21 cellular contexts compared by ENCODE assay signal in genomic region chr12:91037301-91037700, GRCh38. TPM values are rescaled to one million over a fixed set of nuclear protein-coding genes. Genes with fewer than 3 reads are reported as not detected.
DNase-seq lines count a peak whose midpoint lies in the region; ATAC-seq, FAIRE-seq and TF ChIP-seq lines count a peak whose summit lies in the region.
"Had no signal": no experiment of that assay in that cellular context is flagged by ENCODE, and none has a peak within 500 bp of the region (broad histone marks: within the 10 kb centered on the region; RNA-seq: fewer than 3 reads in every experiment).

No MANE protein-coding gene starts in this region.

- no TSS peak for BruUV-seq in A673 (replicated peaks; lab: Mats Ljungman, UMichigan)

- H3K36me3 Mint-ChIP-seq in mesothelial cell of epicardium (no peaks in the 10 kb centered on the region), WTC11 (no peaks in the 10 kb centered on the region), HFFc6 (ENCODE audit: low read depth) (no peaks in the 10 kb centered on the region)

- ATAC-seq in WTC11 = no peak

- CTCF ChIA-PET in A673 (lab: Charles Lee) = no interaction called here
- CTCF ChIA-PET in WTC11 (lab: Charles Lee) = no interaction called here

- TF ChIP-seq CTCF in A673 (conservative IDR thresholded peaks at IDR 0.05; ENCODE audit: low read depth, low read length) (no peak), mesothelial cell of epicardium (IDR thresholded peaks at IDR 0.05; ENCODE audit: unreplicated experiment) (no peak), WTC11 (IDR thresholded peaks at IDR 0.05) (no peak), HFFc6 (IDR thresholded peaks at IDR 0.05) (no peak)

- H3K27me3 Mint-ChIP-seq in mesothelial cell of epicardium (ENCODE audit: low read depth) (no peaks in the 10 kb centered on the region), WTC11 (ENCODE audit: low read depth) (no peaks in the 10 kb centered on the region; the same call in 1 of the 2 replicates), HFFc6 (ENCODE audit: insufficient read depth) (no peaks in the 10 kb centered on the region)
- H3K27me3 Mint-ChIP-seq: CD4-positive, alpha-beta T cell had no signal

- H3K36me3 ChIP-seq in A673 (ENCODE audit: insufficient read depth, low read length, poor library complexity, severe bottlenecking) = no peaks in the 10 kb centered on the region
- H3K36me3 ChIP-seq: Peyer's patch had no signal

- H3K4me1 Mint-ChIP-seq in mesothelial cell of epicardium (peaks cover 30% of the 10 kb centered on the region), WTC11 (peaks cover 6% of the 10 kb centered on the region), HFFc6 (ENCODE audit: low read depth) (peaks cover 16% of the 10 kb centered on the region; the same call in 1 of the 2 replicates)

- POLR2A ChIA-PET in A673 (lab: Charles Lee; ENCODE audit: low non-redundant PET) = no interaction called here
- POLR2A ChIA-PET in WTC11 (lab: Charles Lee) = no interaction called here

- peaks cover 24% of the 10 kb centered on the region for H3K4me1 ChIP-seq in A673 (ENCODE audit: insufficient read depth, low read length, poor library complexity, severe bottlenecking)
- H3K4me1 ChIP-seq: Peyer's patch had no signal

- H3K9me3 Mint-ChIP-seq in mesothelial cell of epicardium (peaks cover 8% of the 10 kb centered on the region), WTC11 (no peaks in the 10 kb centered on the region), HFFc6 (no peaks in the 10 kb centered on the region)
- H3K9me3 Mint-ChIP-seq: CD4-positive, alpha-beta T cell had no signal

- no peaks in the 10 kb centered on the region for H3K9me3 ChIP-seq in A673 (ENCODE audit: low read depth, low read length, poor library complexity, severe bottlenecking)
- H3K9me3 ChIP-seq: Peyer's patch had no signal

- H3K27ac ChIP-seq in A673 (ENCODE audit: low read depth, low read length, poor library complexity, severe bottlenecking) = peak overlapping the region; percentile 34
- H3K27ac ChIP-seq: Peyer's patch had no signal

- peak; percentile 53 for DNase-seq in A673 (ENCODE audit: low spot score)
- DNase-seq in GM04504 (ENCODE audit: low read depth) = peak; percentile 58
- no peak for DNase-seq in mesothelial cell of epicardium (ENCODE audit: low spot score in 2 of 2, unreplicated experiment in 2 of 2)
- DNase-seq in Ammon's horn (ENCODE audit: low spot score) = no peak
- DNase-seq in WTC11 (ENCODE audit: low spot score) = no peak
- DNase-seq in HFFc6 = no peak
- no peak for DNase-seq in NCI-H2081 (lab: John Stamatoyannopoulos, UW)
- DNase-seq: 8988T; AML-193; CD4-positive, alpha-beta T cell; DMS79 treated with DMSO at 0.1 percent for 48 hours; GDM1; Karpas-422; MM.1S; NCI-H187 treated with DMSO at 0.1 percent for 48 hours; NCI-H2171; Peyer's patch; Right ventricle myocardium superior had no signal

- no peak overlapping the region for H3K4me3 ChIP-seq in A673 (ENCODE audit: low read depth, low read length, poor library complexity, severe bottlenecking)
- H3K4me3 ChIP-seq: Peyer's patch had no signal

- H3K4me3 Mint-ChIP-seq in mesothelial cell of epicardium (no peak overlapping the region), WTC11 (no peak overlapping the region), HFFc6 (no peak overlapping the region)
- H3K4me3 Mint-ChIP-seq: CD4-positive, alpha-beta T cell had no signal

- peak; percentile 100 for FAIRE-seq in endometrium (lab: Jason Lieb, UNC)
- FAIRE-seq: H54 had no signal

- H3K27ac Mint-ChIP-seq in mesothelial cell of epicardium (peak overlapping the region; percentile 77), WTC11 (no peak overlapping the region), HFFc6 (no peak overlapping the region)
- H3K27ac Mint-ChIP-seq: CD4-positive, alpha-beta T cell had no signal

- no peaks in the 10 kb centered on the region for H3K27me3 ChIP-seq in A673 (replicated peaks; ENCODE audit: insufficient read depth, low read depth, low read length, poor library complexity)
- H3K27me3 ChIP-seq: Peyer's patch had no signal

- intact Hi-C loops in A673 (cut with micrococcal nuclease; ENCODE audit: unreplicated experiment) = no loop called here

TF ChIP-seq in WTC11, 78 proteins besides CTCF, POLR2A, EP300 and RAD21:
- no peak for TF ChIP-seq ZNF396 (CRISPR knock-in tag; IDR thresholded peaks at IDR 0.05; ENCODE audit: borderline replicate concordance)
- no peak for TF ChIP-seq FOXK1 (CRISPR knock-in tag; IDR thresholded peaks at IDR 0.05)
- no peak for TF ChIP-seq CREB1 (CRISPR knock-in tag; IDR thresholded peaks at IDR 0.05)
- TF ChIP-seq ZNF138 (CRISPR knock-in tag; conservative IDR thresholded peaks at IDR 0.05) = no peak
- no peak for TF ChIP-seq ZNF121 (CRISPR knock-in tag; IDR thresholded peaks at IDR 0.05)
- no peak for TF ChIP-seq ARID4B (CRISPR knock-in tag; IDR thresholded peaks at IDR 0.05; ENCODE audit: borderline replicate concordance)
- no peak for TF ChIP-seq SP1 (CRISPR knock-in tag; conservative IDR thresholded peaks at IDR 0.05)
- no peak for TF ChIP-seq USF1 (CRISPR knock-in tag; IDR thresholded peaks at IDR 0.05)
- no peak for TF ChIP-seq SMAD3 (CRISPR knock-in tag; IDR thresholded peaks at IDR 0.05; ENCODE audit: borderline replicate concordance)
- no peak for TF ChIP-seq TP53 (CRISPR knock-in tag; IDR thresholded peaks at IDR 0.05)
- no peak for TF ChIP-seq ELF4 (CRISPR knock-in tag; IDR thresholded peaks at IDR 0.05; ENCODE audit: low read depth)

RNA-seq across cellular contexts. Expression of gene KERA, which starts 20.5 kb away (rescaled TPM):
- total RNA-seq in A673 (2021) (not detected in 2 replicates), mesothelial cell of epicardium (0.09 TPM in 1 of 3 replicates, not detected in the others), WTC11 (2021) (not detected in 3 replicates)
- not detected for total RNA-seq in HFFc6 (2021; fragmentation: NEBNext Ultra II Directional; extraction: Animal tissue kit (Norgen Biotek cat#: 25700))
- total RNA-seq: CD4-positive, alpha-beta T cell; NCI-H460; Peyer's patch; Right ventricle myocardium superior had no signal

RNA-seq across cellular contexts. Expression of gene EPYC, which starts 32.5 kb away (rescaled TPM):
- total RNA-seq in A673 (2021) (not detected in 2 replicates), mesothelial cell of epicardium (not detected in 3 replicates), WTC11 (2021) (not detected in 3 replicates)
- not detected for total RNA-seq in HFFc6 (2021; fragmentation: NEBNext Ultra II Directional; extraction: Animal tissue kit (Norgen Biotek cat#: 25700))
- total RNA-seq: CD4-positive, alpha-beta T cell; NCI-H460; Peyer's patch; Right ventricle myocardium superior had no signal

Comparison
In these comparisons a context has a peak if more than half of its experiments do, and no peak if none do; other contexts are left out.
1. DNase-seq: peak in A673 (single experiment) and GM04504 (single experiment); none in mesothelial cell of epicardium (0 of 2), Ammon's horn (single experiment), WTC11 (single experiment), HFFc6 (single experiment) and NCI-H2081 (0 of 2).